ENCODE assay signal across 21 cellular contexts in the genomic region with DNA sequence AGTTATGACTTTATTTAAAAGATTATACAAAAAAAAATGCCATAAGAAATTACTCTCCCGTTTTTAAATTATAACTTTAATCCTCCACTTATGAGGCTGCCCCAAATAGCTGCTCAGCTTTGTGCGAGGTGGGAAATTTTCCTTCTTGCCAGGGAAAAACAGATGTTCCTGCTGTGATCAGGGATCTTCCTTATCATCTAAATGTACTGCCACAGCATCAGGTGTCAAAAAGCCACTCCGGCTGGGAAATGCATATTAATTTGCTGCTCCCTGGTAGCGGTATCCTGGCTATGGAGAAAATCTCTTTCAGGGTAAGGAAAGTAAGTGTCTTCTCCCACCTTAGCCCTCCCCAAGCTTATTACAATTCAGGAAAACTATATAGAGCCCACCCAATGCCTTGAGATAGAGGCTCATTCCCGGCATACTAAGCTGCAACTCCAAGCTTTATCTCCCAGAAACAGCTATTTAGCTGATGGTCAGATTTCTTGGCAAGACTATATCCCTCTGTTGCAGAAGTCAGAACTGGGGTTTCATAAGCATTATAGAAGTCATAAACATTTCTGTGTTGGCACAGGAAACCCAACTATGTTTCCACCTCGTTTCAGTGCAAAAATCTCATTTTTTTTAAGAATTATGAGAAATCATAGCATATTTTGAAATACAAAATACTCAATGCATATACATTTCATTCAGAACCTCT.
DNase-seq lines count a peak whose midpoint lies in the region; ATAC-seq and TF ChIP-seq lines count a peak whose summit lies in the region.
"Had no signal": no experiment of that assay in that cellular context is flagged by ENCODE, and none has a peak within 500 bp of the region (broad histone marks: within the 10 kb centered on the region; RNA-seq: fewer than 3 reads in every experiment).

No MANE protein-coding gene starts in this region.

- H3K4me3 ChIP-seq in adipocyte (ENCODE audit: low read length) (peak overlapping the region; percentile 56), fibroblast of lung (replicated peaks in 1 of 4; ENCODE audit: control extremely low read depth in 1 of 4, insufficient read depth in 1 of 4, low read depth in 3 of 4, low read length in 4 of 4) (no peak overlapping the region), neural cell (ENCODE audit: low read length) (no peak overlapping the region)
- H3K4me3 ChIP-seq: GM12878 had no signal

- H3K79me2 ChIP-seq in fibroblast of lung (ENCODE audit: control insufficient read depth, insufficient read depth, low read length): no peaks in the 10 kb centered on the region
- no peaks in the 10 kb centered on the region for H3K79me2 ChIP-seq in neural cell (replicated peaks; ENCODE audit: insufficient read depth, low read length)

- H3K4me1 ChIP-seq in adipocyte (ENCODE audit: control insufficient read depth, insufficient read depth, low read length): peaks cover 16% of the 10 kb centered on the region
- H3K4me1 ChIP-seq in fibroblast of lung (ENCODE audit: control insufficient read depth, extremely low read depth, insufficient read depth, low read length): no peaks in the 10 kb centered on the region

- no peak overlapping the region for H3K4me2 ChIP-seq in fibroblast of lung (ENCODE audit: extremely low read depth, insufficient read depth, low read length)
- no peak overlapping the region for H3K4me2 ChIP-seq in neural cell (ENCODE audit: low read length)

- DNase-seq in DMS 273 (lab: John Stamatoyannopoulos, UW; ENCODE audit: unreplicated experiment) (peak; percentile 46), DMS 273 treated with DMSO at 0.1 percent for 48 hours (lab: John Stamatoyannopoulos, UW) (no peak), adipocyte (ENCODE audit: low read depth) (peak; percentile 50), fibroblast of lung (ENCODE audit: low read depth in 2 of 2) (peak; percentile 25 to 63), activated gamma-delta T cell (lab: John Stamatoyannopoulos, UW) (no peak)
- no peak for DNase-seq in stimulated activated naive CD4-positive, alpha-beta T cell treated with Interleukin-2 at 50 U/mL for 16 hours (lab: John Stamatoyannopoulos, UW)
- DNase-seq: BE2C; Calu3; CD4-positive, alpha-beta T cell; DMS79 treated with DMSO at 0.1 percent for 48 hours; GDM1; Kasumi-1; NCI-H1105; NCI-H187; NCI-H446 treated with DMSO at 0.1 percent for 48 hours; NCI-H748 treated with DMSO at 0.1 percent for 48 hours had no signal

- H3K27me3 ChIP-seq in adipocyte (replicated peaks; ENCODE audit: control insufficient read depth, insufficient read depth, low read length) (no peaks in the 10 kb centered on the region), fibroblast of lung (ENCODE audit: control insufficient read depth, insufficient read depth, low read length) (no peaks in the 10 kb centered on the region), neural cell (ENCODE audit: insufficient read depth, low read depth, low read length) (no peaks in the 10 kb centered on the region)
- H3K27me3 ChIP-seq: BE2C had no signal

- H3K36me3 ChIP-seq in adipocyte (ENCODE audit: control insufficient read depth, insufficient read depth, low read length, severe bottlenecking) (no peaks in the 10 kb centered on the region), fibroblast of lung (ENCODE audit: control insufficient read depth, insufficient read depth, low read length) (no peaks in the 10 kb centered on the region), neural cell (ENCODE audit: insufficient read depth, low read length) (no peaks in the 10 kb centered on the region)
- H3K36me3 ChIP-seq: BE2C had no signal

- no peaks in the 10 kb centered on the region for H3K9me2 ChIP-seq in neural cell (ENCODE audit: insufficient read depth, low read length)

- no peak for TF ChIP-seq EP300 in neural cell (conservative IDR thresholded peaks at IDR 0.05; ENCODE audit: poor library complexity, severe bottlenecking)

- no peak for TF ChIP-seq RAD21 in neural cell (conservative IDR thresholded peaks at IDR 0.05)

- no peak overlapping the region for H3K9ac ChIP-seq in adipocyte (ENCODE audit: low read length)
- H3K9ac ChIP-seq in fibroblast of lung (ENCODE audit: insufficient read depth, low read length): no peak overlapping the region
- H3K9ac ChIP-seq in neural cell (ENCODE audit: low read length): no peak overlapping the region

- no peak for ATAC-seq in HG03039 (IDR thresholded peaks at IDR 0.05; ENCODE audit: unreplicated experiment)
- ATAC-seq: GM12878 had no signal

- H3K27ac ChIP-seq in fibroblast of lung (ENCODE audit: insufficient read depth, low read length): no peak overlapping the region
- H3K27ac ChIP-seq in neural cell (ENCODE audit: low read length): no peak overlapping the region
- H3K27ac ChIP-seq: 22Rv1, RWPE1 had no signal

- TF ChIP-seq CTCF in fibroblast of lung (conservative IDR thresholded peaks at IDR 0.05 in 1 of 2, IDR thresholded peaks at IDR 0.05 in 1 of 2; ENCODE audit: low read depth in 1 of 2, low read length in 2 of 2): no peak
- no peak for TF ChIP-seq CTCF in neural cell (IDR thresholded peaks at IDR 0.05; ENCODE audit: poor library complexity, severe bottlenecking)

- no peaks in the 10 kb centered on the region for H3F3A ChIP-seq in neural cell (ENCODE audit: insufficient read depth, low read length, poor library complexity, severe bottlenecking)

- H2AFZ ChIP-seq in fibroblast of lung (ENCODE audit: low read length): no peak overlapping the region
- no peak overlapping the region for H2AFZ ChIP-seq in neural cell (ENCODE audit: low read depth, low read length)

- H3K9me3 ChIP-seq in adipocyte (ENCODE audit: control insufficient read depth, low read length): no peaks in the 10 kb centered on the region
- no peaks in the 10 kb centered on the region for H3K9me3 ChIP-seq in fibroblast of lung (ENCODE audit: control insufficient read depth, insufficient read depth, low read depth, low read length)
- no peaks in the 10 kb centered on the region for H3K9me3 ChIP-seq in neural cell (ENCODE audit: low read length)
- H3K9me3 ChIP-seq: BE2C had no signal

- H4K20me1 ChIP-seq in fibroblast of lung (ENCODE audit: control insufficient read depth, extremely low read depth, insufficient read depth, low read length): no peaks in the 10 kb centered on the region
- no peaks in the 10 kb centered on the region for H4K20me1 ChIP-seq in neural cell (ENCODE audit: insufficient read depth)

TF ChIP-seq in neural cell, 6 proteins besides CTCF, POLR2A, EP300 and RAD21:
- TF ChIP-seq, protein P1, sequence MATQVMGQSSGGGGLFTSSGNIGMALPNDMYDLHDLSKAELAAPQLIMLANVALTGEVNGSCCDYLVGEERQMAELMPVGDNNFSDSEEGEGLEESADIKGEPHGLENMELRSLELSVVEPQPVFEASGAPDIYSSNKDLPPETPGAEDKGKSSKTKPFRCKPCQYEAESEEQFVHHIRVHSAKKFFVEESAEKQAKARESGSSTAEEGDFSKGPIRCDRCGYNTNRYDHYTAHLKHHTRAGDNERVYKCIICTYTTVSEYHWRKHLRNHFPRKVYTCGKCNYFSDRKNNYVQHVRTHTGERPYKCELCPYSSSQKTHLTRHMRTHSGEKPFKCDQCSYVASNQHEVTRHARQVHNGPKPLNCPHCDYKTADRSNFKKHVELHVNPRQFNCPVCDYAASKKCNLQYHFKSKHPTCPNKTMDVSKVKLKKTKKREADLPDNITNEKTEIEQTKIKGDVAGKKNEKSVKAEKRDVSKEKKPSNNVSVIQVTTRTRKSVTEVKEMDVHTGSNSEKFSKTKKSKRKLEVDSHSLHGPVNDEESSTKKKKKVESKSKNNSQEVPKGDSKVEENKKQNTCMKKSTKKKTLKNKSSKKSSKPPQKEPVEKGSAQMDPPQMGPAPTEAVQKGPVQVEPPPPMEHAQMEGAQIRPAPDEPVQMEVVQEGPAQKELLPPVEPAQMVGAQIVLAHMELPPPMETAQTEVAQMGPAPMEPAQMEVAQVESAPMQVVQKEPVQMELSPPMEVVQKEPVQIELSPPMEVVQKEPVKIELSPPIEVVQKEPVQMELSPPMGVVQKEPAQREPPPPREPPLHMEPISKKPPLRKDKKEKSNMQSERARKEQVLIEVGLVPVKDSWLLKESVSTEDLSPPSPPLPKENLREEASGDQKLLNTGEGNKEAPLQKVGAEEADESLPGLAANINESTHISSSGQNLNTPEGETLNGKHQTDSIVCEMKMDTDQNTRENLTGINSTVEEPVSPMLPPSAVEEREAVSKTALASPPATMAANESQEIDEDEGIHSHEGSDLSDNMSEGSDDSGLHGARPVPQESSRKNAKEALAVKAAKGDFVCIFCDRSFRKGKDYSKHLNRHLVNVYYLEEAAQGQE (IDR thresholded peaks at IDR 0.05; ENCODE audit: borderline replicate concordance): peak; percentile 97
- TF ChIP-seq MXI1 (conservative IDR thresholded peaks at IDR 0.05; ENCODE audit: poor library complexity, severe bottlenecking): no peak

Comparison
In these comparisons a context has a peak if more than half of its experiments do, and no peak if none do; other contexts are left out.
1. DNase-seq: peak in DMS 273 (single experiment), adipocyte (single experiment) and fibroblast of lung (2 of 2); none in DMS 273 treated with DMSO at 0.1 percent for 48 hours (single experiment), stimulated activated naive CD4-positive, alpha-beta T cell treated with Interleukin-2 at 50 U/mL for 16 hours (single experiment) and activated gamma-delta T cell (single experiment).